Comparison of ENCODE assay signal across 8 cellular contexts in the genomic region with DNA sequence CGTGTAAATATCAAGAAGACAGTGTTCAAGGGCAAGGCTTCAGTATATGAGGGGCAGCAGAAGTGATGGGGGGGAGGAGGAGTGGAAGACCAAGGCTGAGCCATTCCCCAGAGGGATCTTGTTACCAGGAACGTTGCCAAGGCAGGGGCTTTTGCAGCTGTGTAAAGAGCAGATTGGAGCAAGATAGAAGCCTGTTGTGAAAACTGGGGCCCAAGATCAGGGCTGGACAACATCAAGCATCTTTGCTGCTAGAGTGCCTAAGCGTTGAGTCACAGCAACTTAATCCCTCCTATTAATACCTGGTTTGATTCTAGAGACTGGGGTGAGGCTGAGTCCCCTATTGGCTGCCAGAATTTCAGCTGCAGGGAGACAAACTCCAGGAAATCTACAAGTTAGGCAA. TPM values are rescaled to one million over a fixed set of nuclear protein-coding genes. Genes with fewer than 3 reads are reported as not detected.
DNase-seq lines count a peak whose midpoint lies in the region; ATAC-seq, FAIRE-seq and TF ChIP-seq lines count a peak whose summit lies in the region.

No MANE protein-coding gene starts in this region.

- H3K27me3 ChIP-seq in vagina = no peaks in the 10 kb centered on the region

- POLR2A ChIA-PET in HEK293 (lab: Yijun Ruan, JAX) = interaction anchor here (2.2 kb wide), 1 partner anchor 18 kb away, joined by 10 read pairs; the partner anchor contains the start of gene ERCC6L2

- no peak for ATAC-seq in GM19467 (IDR thresholded peaks at IDR 0.05; ENCODE audit: unreplicated experiment)

- CTCF ChIA-PET in HEK293 (lab: Yijun Ruan, JAX) = interaction anchor here (1.2 kb wide), 1 partner anchor 130 kb away, joined by 4 read pairs; no protein-coding TSS in a partner anchor

- TF ChIP-seq CTCF in HEK293 (tag by site-specific recombination; IDR thresholded peaks at IDR 0.05) = no peak
- TF ChIP-seq CTCF in fibroblast of villous mesenchyme (IDR thresholded peaks at IDR 0.05; ENCODE audit: insufficient read depth, low read depth, low read length) = no peak
- no peak for TF ChIP-seq CTCF in vagina (IDR thresholded peaks at IDR 0.05)

- intact Hi-C loops in vagina (cut with DNase I) = no loop called here

- H3K9me3 ChIP-seq in HEK293 (ENCODE audit: control insufficient read depth, insufficient read depth, low read depth, low read length) (no peaks in the 10 kb centered on the region), vagina (no peaks in the 10 kb centered on the region)

- peak; percentile 7 for DNase-seq in ACHN
- peak; percentile 36 for DNase-seq in RCC 7860 (ENCODE audit: low spot score)
- DNase-seq in fibroblast of villous mesenchyme (ENCODE audit: low read depth) = peak; percentile 99
- DNase-seq in G401 (ENCODE audit: low spot score) = no peak
- no peak for DNase-seq in NCI-H187 (lab: John Stamatoyannopoulos, UW)
- no peak for DNase-seq in vagina (ENCODE audit: extremely low spot score in 2 of 2)

- peaks cover 19% of the 10 kb centered on the region; the same call in 1 of the 2 replicates for H3K4me1 ChIP-seq in HEK293 (ENCODE audit: control insufficient read depth, insufficient read depth, low read length)
- no peaks in the 10 kb centered on the region for H3K4me1 ChIP-seq in vagina

- FAIRE-seq in RCC 7860 (lab: Jason Lieb, UNC) = no peak

- H3K27ac ChIP-seq in HEK293 (ENCODE audit: extremely low read depth, low read depth, low read length) = no peak overlapping the region
- H3K27ac ChIP-seq in vagina = no peak overlapping the region

- TF ChIP-seq POLR2A in vagina (IDR thresholded peaks at IDR 0.05) = no peak

- in situ Hi-C loops in ACHN (cut with HindIII; ENCODE audit: low pct_ligation_motif_present, low pct_unique_long_range_greater_than_20kb, low sequenced_read_pairs) (no loop called here), G401 (cut with HindIII; ENCODE audit: low sequenced_read_pairs) (no loop called here)

- no peak overlapping the region for H3K4me3 ChIP-seq in HEK293 (ENCODE audit: low read depth, low read length)
- H3K4me3 ChIP-seq in fibroblast of villous mesenchyme (ENCODE audit: low read depth, low read length) = no peak overlapping the region
- H3K4me3 ChIP-seq in vagina = no peak overlapping the region

- no peaks in the 10 kb centered on the region for H3K36me3 ChIP-seq in HEK293 (ENCODE audit: control insufficient read depth in 2 of 2, insufficient read depth in 1 of 2, low read length in 2 of 2)
- no peaks in the 10 kb centered on the region for H3K36me3 ChIP-seq in vagina

TF ChIP-seq in HEK293, 187 proteins besides CTCF, POLR2A, EP300 and RAD21 (continues in another document):
- peak; percentile 54 for TF ChIP-seq FEZF1 (tag by site-specific recombination; IDR thresholded peaks at IDR 0.05)
- peak; percentile 83; the same call in 1 of the 2 replicates for TF ChIP-seq MZF1 (tag by site-specific recombination; IDR thresholded peaks at IDR 0.05; ENCODE audit: borderline replicate concordance)
- no peak for TF ChIP-seq ZNF350 (tag by site-specific recombination; IDR thresholded peaks at IDR 0.05)
- no peak for TF ChIP-seq HOXD13 (CRISPR knock-in tag; IDR thresholded peaks at IDR 0.05; ENCODE audit: borderline replicate concordance)
- no peak for TF ChIP-seq GLI4 (tag by site-specific recombination; IDR thresholded peaks at IDR 0.05)
- 0 out of 2 replicates have a peak, but pooled peaks have one; percentile 42 for TF ChIP-seq ZNF692 (tag by site-specific recombination; IDR thresholded peaks at IDR 0.05)
- TF ChIP-seq ZNF473 (tag by site-specific recombination; IDR thresholded peaks at IDR 0.05) = no peak
- TF ChIP-seq ZXDB (tag by site-specific recombination; IDR thresholded peaks at IDR 0.05) = peak; percentile 78
- no peak for TF ChIP-seq ZNF548 (tag by site-specific recombination; IDR thresholded peaks at IDR 0.05)
- no peak for TF ChIP-seq ZNF610 (tag by site-specific recombination; IDR thresholded peaks at IDR 0.05; ENCODE audit: borderline replicate concordance)
- TF ChIP-seq, protein P1, sequence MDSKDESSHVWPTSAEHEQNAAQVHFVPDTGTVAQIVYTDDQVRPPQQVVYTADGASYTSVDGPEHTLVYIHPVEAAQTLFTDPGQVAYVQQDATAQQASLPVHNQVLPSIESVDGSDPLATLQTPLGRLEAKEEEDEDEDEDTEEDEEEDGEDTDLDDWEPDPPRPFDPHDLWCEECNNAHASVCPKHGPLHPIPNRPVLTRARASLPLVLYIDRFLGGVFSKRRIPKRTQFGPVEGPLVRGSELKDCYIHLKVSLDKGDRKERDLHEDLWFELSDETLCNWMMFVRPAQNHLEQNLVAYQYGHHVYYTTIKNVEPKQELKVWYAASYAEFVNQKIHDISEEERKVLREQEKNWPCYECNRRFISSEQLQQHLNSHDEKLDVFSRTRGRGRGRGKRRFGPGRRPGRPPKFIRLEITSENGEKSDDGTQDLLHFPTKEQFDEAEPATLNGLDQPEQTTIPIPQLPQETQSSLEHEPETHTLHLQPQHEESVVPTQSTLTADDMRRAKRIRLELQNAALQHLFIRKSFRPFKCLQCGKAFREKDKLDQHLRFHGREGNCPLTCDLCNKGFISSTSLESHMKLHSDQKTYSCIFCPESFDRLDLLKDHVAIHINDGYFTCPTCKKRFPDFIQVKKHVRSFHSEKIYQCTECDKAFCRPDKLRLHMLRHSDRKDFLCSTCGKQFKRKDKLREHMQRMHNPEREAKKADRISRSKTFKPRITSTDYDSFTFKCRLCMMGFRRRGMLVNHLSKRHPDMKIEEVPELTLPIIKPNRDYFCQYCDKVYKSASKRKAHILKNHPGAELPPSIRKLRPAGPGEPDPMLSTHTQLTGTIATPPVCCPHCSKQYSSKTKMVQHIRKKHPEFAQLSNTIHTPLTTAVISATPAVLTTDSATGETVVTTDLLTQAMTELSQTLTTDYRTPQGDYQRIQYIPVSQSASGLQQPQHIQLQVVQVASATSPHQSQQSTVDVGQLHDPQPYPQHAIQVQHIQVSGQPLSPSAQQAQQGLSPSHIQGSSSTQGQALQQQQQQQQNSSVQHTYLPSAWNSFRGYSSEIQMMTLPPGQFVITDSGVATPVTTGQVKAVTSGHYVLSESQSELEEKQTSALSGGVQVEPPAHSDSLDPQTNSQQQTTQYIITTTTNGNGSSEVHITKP (tag by site-specific recombination; IDR thresholded peaks at IDR 0.05) = peak; percentile 66
- no peak for TF ChIP-seq ZNF423 (tag by site-specific recombination; IDR thresholded peaks at IDR 0.05)
- no peak for TF ChIP-seq ZNF670 (tag by site-specific recombination; IDR thresholded peaks at IDR 0.05; ENCODE audit: low read depth)
- no peak for TF ChIP-seq ZNF266 (tag by site-specific recombination; IDR thresholded peaks at IDR 0.05; ENCODE audit: low read depth)
- peak; percentile 59 for TF ChIP-seq ZBTB17 (tag by site-specific recombination; IDR thresholded peaks at IDR 0.05)
- no peak for TF ChIP-seq ZBTB48 (tag by site-specific recombination; IDR thresholded peaks at IDR 0.05)
- no peak for TF ChIP-seq ZNF654 (tag by site-specific recombination; IDR thresholded peaks at IDR 0.05; ENCODE audit: low read depth)
- TF ChIP-seq ZNF157 (tag by site-specific recombination; IDR thresholded peaks at IDR 0.05) = no peak
- TF ChIP-seq, protein P2, sequence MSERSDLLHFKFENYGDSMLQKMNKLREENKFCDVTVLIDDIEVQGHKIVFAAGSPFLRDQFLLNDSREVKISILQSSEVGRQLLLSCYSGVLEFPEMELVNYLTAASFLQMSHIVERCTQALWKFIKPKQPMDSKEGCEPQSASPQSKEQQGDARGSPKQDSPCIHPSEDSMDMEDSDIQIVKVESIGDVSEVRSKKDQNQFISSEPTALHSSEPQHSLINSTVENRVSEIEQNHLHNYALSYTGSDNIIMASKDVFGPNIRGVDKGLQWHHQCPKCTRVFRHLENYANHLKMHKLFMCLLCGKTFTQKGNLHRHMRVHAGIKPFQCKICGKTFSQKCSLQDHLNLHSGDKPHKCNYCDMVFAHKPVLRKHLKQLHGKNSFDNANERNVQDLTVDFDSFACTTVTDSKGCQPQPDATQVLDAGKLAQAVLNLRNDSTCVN (tag by site-specific recombination; optimal IDR thresholded peaks at IDR 0.05) = no peak
- TF ChIP-seq ZNF560 (tag by site-specific recombination; IDR thresholded peaks at IDR 0.05; ENCODE audit: borderline replicate concordance) = no peak
- peak; percentile 44; the same call in 1 of the 2 replicates for TF ChIP-seq ZEB2 (tag by site-specific recombination; IDR thresholded peaks at IDR 0.05)
- TF ChIP-seq, protein P3, sequence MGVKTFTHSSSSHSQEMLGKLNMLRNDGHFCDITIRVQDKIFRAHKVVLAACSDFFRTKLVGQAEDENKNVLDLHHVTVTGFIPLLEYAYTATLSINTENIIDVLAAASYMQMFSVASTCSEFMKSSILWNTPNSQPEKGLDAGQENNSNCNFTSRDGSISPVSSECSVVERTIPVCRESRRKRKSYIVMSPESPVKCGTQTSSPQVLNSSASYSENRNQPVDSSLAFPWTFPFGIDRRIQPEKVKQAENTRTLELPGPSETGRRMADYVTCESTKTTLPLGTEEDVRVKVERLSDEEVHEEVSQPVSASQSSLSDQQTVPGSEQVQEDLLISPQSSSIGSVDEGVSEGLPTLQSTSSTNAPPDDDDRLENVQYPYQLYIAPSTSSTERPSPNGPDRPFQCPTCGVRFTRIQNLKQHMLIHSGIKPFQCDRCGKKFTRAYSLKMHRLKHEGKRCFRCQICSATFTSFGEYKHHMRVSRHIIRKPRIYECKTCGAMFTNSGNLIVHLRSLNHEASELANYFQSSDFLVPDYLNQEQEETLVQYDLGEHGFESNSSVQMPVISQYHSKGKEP (tag by site-specific recombination; IDR thresholded peaks at IDR 0.05) = no peak
- peak; percentile 82 for TF ChIP-seq ZNF341 (tag by site-specific recombination; IDR thresholded peaks at IDR 0.05; ENCODE audit: low read depth)
- TF ChIP-seq ZNF747 (tag by site-specific recombination; IDR thresholded peaks at IDR 0.05) = no peak
- TF ChIP-seq SP3 (tag by site-specific recombination; IDR thresholded peaks at IDR 0.05) = no peak
- no peak for TF ChIP-seq ZNF76 (tag by site-specific recombination; IDR thresholded peaks at IDR 0.05; ENCODE audit: borderline replicate concordance, low read depth)

RNA-seq across cellular contexts. Expression of gene ERCC6L2, which starts 18.4 kb away (rescaled TPM):
- total RNA-seq in fibroblast of villous mesenchyme (78.9 and 102 TPM in 2 replicates), vagina (59.2 TPM)
- 26.6 and 62.7 TPM in 2 replicates for total RNA-seq in G401 (2014; rRNA removed; shearing (Covaris generic))

Comparison
In these comparisons a context has a peak if more than half of its experiments do, and no peak if none do; other contexts are left out.
1. DNase-seq: peak in ACHN (single experiment), RCC 7860 (single experiment) and fibroblast of villous mesenchyme (single experiment); none in G401 (single experiment), NCI-H187 (0 of 2) and vagina (0 of 2).